In the genomic region with DNA sequence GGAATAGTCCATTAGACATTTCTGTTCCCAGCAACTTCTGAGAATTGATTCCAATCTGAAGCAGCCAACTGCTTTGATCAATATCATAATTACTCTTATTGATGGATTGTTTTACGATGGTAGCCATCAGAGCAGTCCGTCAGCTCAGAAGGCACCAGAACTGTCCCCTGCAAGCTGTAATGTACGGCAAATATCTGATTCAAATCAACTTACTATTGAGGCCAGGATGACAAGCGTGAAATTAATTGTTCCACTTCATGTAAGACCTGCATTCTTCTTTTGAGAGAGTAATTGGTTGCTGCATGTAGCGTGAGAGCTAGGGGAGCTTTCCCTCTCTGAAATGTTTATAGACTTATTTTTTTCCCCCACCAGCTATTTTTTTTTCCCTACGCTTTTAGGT, we compare ENCODE assay signal across 20 cellular contexts.
DNase-seq lines count a peak whose midpoint lies in the region; ATAC-seq and TF ChIP-seq lines count a peak whose summit lies in the region.
"Had no signal": no experiment of that assay in that cellular context is flagged by ENCODE, and none has a peak within 500 bp of the region (broad histone marks: within the 10 kb centered on the region; RNA-seq: fewer than 3 reads in every experiment).

No MANE protein-coding gene starts in this region.

- no peaks in the 10 kb centered on the region for H3K9me3 Mint-ChIP-seq in nephron progenitor cell
- H3K9me3 Mint-ChIP-seq: CD8-positive, alpha-beta T cell had no signal

- ATAC-seq in GM19395 (IDR thresholded peaks at IDR 0.05; ENCODE audit: unreplicated experiment), result no peak
- ATAC-seq: CD8-positive, alpha-beta T cell; T-cell had no signal

- H3K27ac Mint-ChIP-seq in nephron progenitor cell, result peak overlapping the region; percentile 53
- H3K27ac Mint-ChIP-seq: CD8-positive, alpha-beta T cell; T-cell had no signal

- DNase-seq in NCI-H187 treated with DMSO at 0.1 percent for 48 hours (lab: John Stamatoyannopoulos, UW) (peak; percentile 27), NCI-H187 (lab: John Stamatoyannopoulos, UW) (no peak), NCI-H2227 treated with DMSO at 0.1 percent for 48 hours (lab: John Stamatoyannopoulos, UW) (peak; percentile 17), nephron progenitor cell (no peak), GM19238 (ENCODE audit: insufficient read length, low spot score) (no peak)
- no peak for DNase-seq in stimulated activated CD4-positive, alpha-beta T cell treated with anti-CD3 and anti-CD28 coated beads, Interleukin-15, amount 100 ng/mL, for 24 hours
- DNase-seq: 8988T; AML-193; C1 segment of cervical spinal cord; Calu3; CD8-positive, alpha-beta T cell; DMS153; GDM1; Kasumi-1; NCI-H2029 treated with DMSO at 0.1 percent for 48 hours; NCI-H524; NCI-H82; Peyer's patch; T-cell had no signal

- H3K36me3 Mint-ChIP-seq in nephron progenitor cell (ENCODE audit: low read depth), result peaks cover 4% of the 10 kb centered on the region
- H3K36me3 Mint-ChIP-seq: CD8-positive, alpha-beta T cell; T-cell had no signal

- H3K4me3 Mint-ChIP-seq in nephron progenitor cell, result no peak overlapping the region
- H3K4me3 Mint-ChIP-seq: CD8-positive, alpha-beta T cell; T-cell had no signal

- peaks cover 8% of the 10 kb centered on the region for H3K27me3 Mint-ChIP-seq in nephron progenitor cell (ENCODE audit: low read depth, poor library complexity)

- peaks cover 54% of the 10 kb centered on the region for H3K4me1 Mint-ChIP-seq in nephron progenitor cell
- H3K4me1 Mint-ChIP-seq: T-cell had no signal

- no peak for TF ChIP-seq CTCF in nephron progenitor cell (IDR thresholded peaks at IDR 0.05)

Comparison
In these comparisons a context has a peak if more than half of its experiments do, and no peak if none do; other contexts are left out.
1. DNase-seq: peak in NCI-H187 treated with DMSO at 0.1 percent for 48 hours (single experiment) and NCI-H2227 treated with DMSO at 0.1 percent for 48 hours (single experiment); none in NCI-H187 (0 of 2), nephron progenitor cell (single experiment), stimulated activated CD4-positive, alpha-beta T cell treated with anti-CD3 and anti-CD28 coated beads, Interleukin-15, amount 100 ng/mL, for 24 hours (single experiment) and GM19238 (single experiment).